1 cellular context compared by ENCODE assay signal in the genomic region with DNA sequence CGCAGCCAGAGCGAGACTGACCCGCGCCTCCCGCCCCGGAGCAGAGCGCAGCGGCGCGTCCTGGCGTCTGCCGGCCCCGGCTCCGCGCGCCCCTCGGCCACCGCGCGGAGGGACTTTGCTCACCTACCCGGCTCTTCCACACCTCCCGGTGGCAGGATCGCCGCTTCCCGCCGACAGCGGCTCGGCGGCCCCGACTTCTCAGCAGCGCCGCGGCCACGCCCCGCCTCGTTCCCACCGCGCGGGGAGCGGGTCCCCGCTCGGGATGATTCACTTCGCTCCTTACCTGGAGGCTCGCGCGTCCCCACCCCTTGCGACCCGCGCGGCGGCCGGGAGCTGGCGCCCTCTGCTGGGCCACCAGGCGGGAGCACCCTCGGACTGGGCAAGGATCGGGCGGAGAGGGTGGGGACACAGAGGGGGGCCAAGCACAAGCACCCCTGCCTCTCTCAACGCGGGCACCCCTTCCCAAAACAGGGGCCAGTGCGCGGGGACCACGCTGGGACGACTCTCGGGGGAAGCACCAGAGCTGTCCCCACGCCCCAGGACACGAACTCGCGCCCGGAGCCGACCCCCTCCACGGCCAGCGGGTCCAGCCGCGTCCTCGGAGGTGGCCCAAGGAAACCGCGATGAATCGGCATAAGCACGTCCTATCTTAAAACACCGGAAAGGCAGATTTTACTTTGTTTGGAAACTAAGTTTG.
TF ChIP-seq lines count a peak whose summit lies in the region.

No MANE protein-coding gene starts in this region.

TF ChIP-seq in A549, 52 proteins besides CTCF, POLR2A, EP300 and RAD21 (continued from another document):
- TF ChIP-seq, protein P1, sequence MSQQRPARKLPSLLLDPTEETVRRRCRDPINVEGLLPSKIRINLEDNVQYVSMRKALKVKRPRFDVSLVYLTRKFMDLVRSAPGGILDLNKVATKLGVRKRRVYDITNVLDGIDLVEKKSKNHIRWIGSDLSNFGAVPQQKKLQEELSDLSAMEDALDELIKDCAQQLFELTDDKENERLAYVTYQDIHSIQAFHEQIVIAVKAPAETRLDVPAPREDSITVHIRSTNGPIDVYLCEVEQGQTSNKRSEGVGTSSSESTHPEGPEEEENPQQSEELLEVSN (IDR thresholded peaks at IDR 0.05; ENCODE audit: borderline replicate concordance, low read depth), result peak; percentile 38; the same call in 1 of the 2 replicates
- TF ChIP-seq HOXB13 (CRISPR knock-in tag; IDR thresholded peaks at IDR 0.05; ENCODE audit: low read depth), result no peak
- TF ChIP-seq RFX5 (IDR thresholded peaks at IDR 0.05), result no peak
- TF ChIP-seq PHF8 (IDR thresholded peaks at IDR 0.05; ENCODE audit: borderline replicate concordance, low read depth), result no peak
- TF ChIP-seq, protein P2, sequence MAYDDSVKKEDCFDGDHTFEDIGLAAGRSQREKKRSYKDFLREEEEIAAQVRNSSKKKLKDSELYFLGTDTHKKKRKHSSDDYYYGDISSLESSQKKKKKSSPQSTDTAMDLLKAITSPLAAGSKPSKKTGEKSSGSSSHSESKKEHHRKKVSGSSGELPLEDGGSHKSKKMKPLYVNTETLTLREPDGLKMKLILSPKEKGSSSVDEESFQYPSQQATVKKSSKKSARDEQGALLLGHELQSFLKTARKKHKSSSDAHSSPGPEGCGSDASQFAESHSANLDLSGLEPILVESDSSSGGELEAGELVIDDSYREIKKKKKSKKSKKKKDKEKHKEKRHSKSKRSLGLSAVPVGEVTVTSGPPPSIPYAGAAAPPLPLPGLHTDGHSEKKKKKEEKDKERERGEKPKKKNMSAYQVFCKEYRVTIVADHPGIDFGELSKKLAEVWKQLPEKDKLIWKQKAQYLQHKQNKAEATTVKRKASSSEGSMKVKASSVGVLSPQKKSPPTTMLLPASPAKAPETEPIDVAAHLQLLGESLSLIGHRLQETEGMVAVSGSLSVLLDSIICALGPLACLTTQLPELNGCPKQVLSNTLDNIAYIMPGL (CRISPR knock-in tag; IDR thresholded peaks at IDR 0.05; ENCODE audit: borderline replicate concordance), result peak; percentile 69; the same call in 1 of the 2 replicates
- TF ChIP-seq FOXS1 (CRISPR knock-in tag; IDR thresholded peaks at IDR 0.05), result no peak
- TF ChIP-seq CHD4 (IDR thresholded peaks at IDR 0.05; ENCODE audit: borderline replicate concordance), result no peak
- TF ChIP-seq FOSL2 (IDR thresholded peaks at IDR 0.05), result peak; percentile 46; the same call in 1 of the 2 replicates
- TF ChIP-seq FOSL2 (CRISPR knock-in tag; IDR thresholded peaks at IDR 0.05), result peak; percentile 81
- peak; percentile 40; the same call in 1 of the 2 replicates for TF ChIP-seq GATA3 (IDR thresholded peaks at IDR 0.05; ENCODE audit: borderline replicate concordance)
- TF ChIP-seq CBX2 (IDR thresholded peaks at IDR 0.05; ENCODE audit: borderline replicate concordance, low read depth), result no peak
- TF ChIP-seq RCOR1 (IDR thresholded peaks at IDR 0.05; ENCODE audit: low read depth, low read length), result no peak
- no peak for TF ChIP-seq KDM1A (IDR thresholded peaks at IDR 0.05; ENCODE audit: low read depth)
- TF ChIP-seq SMC3 (IDR thresholded peaks at IDR 0.05), result peak; percentile 95
- TF ChIP-seq, protein P3, sequence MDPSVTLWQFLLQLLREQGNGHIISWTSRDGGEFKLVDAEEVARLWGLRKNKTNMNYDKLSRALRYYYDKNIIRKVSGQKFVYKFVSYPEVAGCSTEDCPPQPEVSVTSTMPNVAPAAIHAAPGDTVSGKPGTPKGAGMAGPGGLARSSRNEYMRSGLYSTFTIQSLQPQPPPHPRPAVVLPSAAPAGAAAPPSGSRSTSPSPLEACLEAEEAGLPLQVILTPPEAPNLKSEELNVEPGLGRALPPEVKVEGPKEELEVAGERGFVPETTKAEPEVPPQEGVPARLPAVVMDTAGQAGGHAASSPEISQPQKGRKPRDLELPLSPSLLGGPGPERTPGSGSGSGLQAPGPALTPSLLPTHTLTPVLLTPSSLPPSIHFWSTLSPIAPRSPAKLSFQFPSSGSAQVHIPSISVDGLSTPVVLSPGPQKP (IDR thresholded peaks at IDR 0.05; ENCODE audit: low read depth, low read length), result no peak
- TF ChIP-seq, protein P4, sequence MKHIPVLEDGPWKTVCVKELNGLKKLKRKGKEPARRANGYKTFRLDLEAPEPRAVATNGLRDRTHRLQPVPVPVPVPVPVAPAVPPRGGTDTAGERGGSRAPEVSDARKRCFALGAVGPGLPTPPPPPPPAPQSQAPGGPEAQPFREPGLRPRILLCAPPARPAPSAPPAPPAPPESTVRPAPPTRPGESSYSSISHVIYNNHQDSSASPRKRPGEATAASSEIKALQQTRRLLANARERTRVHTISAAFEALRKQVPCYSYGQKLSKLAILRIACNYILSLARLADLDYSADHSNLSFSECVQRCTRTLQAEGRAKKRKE (CRISPR knock-in tag; IDR thresholded peaks at IDR 0.05; ENCODE audit: low read depth), result no peak
- no peak for TF ChIP-seq CBX8 (IDR thresholded peaks at IDR 0.05)
- TF ChIP-seq NPAS2 (CRISPR knock-in tag; IDR thresholded peaks at IDR 0.05; ENCODE audit: borderline replicate concordance), result no peak
- no peak for TF ChIP-seq CEBPB (IDR thresholded peaks at IDR 0.05)
- TF ChIP-seq ZSCAN20 (CRISPR knock-in tag; IDR thresholded peaks at IDR 0.05), result no peak
- no peak for TF ChIP-seq TP53 (CRISPR knock-in tag; IDR thresholded peaks at IDR 0.05)
- TF ChIP-seq EHF (CRISPR knock-in tag; IDR thresholded peaks at IDR 0.05), result no peak
- TF ChIP-seq ZNF302 (CRISPR knock-in tag; IDR thresholded peaks at IDR 0.05), result no peak
- TF ChIP-seq, protein P5, sequence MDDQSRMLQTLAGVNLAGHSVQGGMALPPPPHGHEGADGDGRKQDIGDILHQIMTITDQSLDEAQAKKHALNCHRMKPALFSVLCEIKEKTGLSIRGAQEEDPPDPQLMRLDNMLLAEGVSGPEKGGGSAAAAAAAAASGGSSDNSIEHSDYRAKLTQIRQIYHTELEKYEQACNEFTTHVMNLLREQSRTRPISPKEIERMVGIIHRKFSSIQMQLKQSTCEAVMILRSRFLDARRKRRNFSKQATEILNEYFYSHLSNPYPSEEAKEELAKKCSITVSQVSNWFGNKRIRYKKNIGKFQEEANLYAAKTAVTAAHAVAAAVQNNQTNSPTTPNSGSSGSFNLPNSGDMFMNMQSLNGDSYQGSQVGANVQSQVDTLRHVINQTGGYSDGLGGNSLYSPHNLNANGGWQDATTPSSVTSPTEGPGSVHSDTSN (IDR thresholded peaks at IDR 0.05), result no peak
- TF ChIP-seq SREBF2 (IDR thresholded peaks at IDR 0.05), result no peak
- no peak for TF ChIP-seq NFE2L2 (conservative IDR thresholded peaks at IDR 0.05; ENCODE audit: low read length)
- no peak for TF ChIP-seq ZC3H11A (IDR thresholded peaks at IDR 0.05)
- 0 out of 2 replicates have a peak, but pooled peaks have one; percentile 31 for TF ChIP-seq MYC (IDR thresholded peaks at IDR 0.05; ENCODE audit: borderline replicate concordance, low read length)
- no peak for TF ChIP-seq ESRRA (IDR thresholded peaks at IDR 0.05; ENCODE audit: borderline replicate concordance, low read length)
- TF ChIP-seq, protein P6, sequence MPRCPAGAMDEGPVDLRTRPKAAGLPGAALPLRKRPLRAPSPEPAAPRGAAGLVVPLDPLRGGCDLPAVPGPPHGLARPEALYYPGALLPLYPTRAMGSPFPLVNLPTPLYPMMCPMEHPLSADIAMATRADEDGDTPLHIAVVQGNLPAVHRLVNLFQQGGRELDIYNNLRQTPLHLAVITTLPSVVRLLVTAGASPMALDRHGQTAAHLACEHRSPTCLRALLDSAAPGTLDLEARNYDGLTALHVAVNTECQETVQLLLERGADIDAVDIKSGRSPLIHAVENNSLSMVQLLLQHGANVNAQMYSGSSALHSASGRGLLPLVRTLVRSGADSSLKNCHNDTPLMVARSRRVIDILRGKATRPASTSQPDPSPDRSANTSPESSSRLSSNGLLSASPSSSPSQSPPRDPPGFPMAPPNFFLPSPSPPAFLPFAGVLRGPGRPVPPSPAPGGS (IDR thresholded peaks at IDR 0.05), result peak; percentile 35; the same call in 1 of the 3 replicates
- no peak for TF ChIP-seq ZFP36 (IDR thresholded peaks at IDR 0.05; ENCODE audit: borderline replicate concordance, partially characterized antibody)
- TF ChIP-seq KDM5A (IDR thresholded peaks at IDR 0.05), result 0 out of 2 replicates have a peak, but pooled peaks have one; percentile 12
- TF ChIP-seq FOSB (CRISPR knock-in tag; IDR thresholded peaks at IDR 0.05), result no peak
TF ChIP-seq in A549: peak in this region for 14.
